8 cellular contexts compared by ENCODE assay signal in the genomic region with DNA sequence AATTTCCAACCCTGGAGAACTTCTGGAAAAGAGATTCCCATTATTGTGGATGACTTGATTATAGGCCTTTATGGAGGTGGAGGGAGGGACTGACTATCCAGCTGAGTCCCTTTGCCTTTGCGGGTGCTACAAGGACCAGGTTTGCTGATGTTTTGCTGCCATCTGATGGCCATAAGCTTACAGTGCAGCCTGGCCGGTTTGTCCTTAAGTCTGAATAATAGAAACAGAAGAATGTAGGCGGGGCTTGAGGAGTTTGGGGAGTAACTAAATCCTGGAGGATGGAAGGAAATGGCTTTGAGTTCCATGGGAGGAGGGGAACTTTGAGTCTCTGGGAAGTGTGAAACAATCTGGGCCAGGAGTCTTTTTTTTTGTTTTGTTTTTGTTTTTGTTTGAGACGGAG. TPM values are rescaled to one million over a fixed set of nuclear protein-coding genes. Genes with fewer than 3 reads are reported as not detected.
DNase-seq lines count a peak whose midpoint lies in the region; ATAC-seq, FAIRE-seq and TF ChIP-seq lines count a peak whose summit lies in the region.

No MANE protein-coding gene starts in this region.

- H3K4me2 ChIP-seq in endothelial cell of umbilical vein (ENCODE audit: insufficient read depth, low read length): no peak overlapping the region

- no peaks in the 10 kb centered on the region for H3K36me3 Mint-ChIP-seq in CD4-positive, CD25-positive, alpha-beta regulatory T cell

- no peak overlapping the region for H3K4me3 Mint-ChIP-seq in CD4-positive, CD25-positive, alpha-beta regulatory T cell

- H3K4me1 Mint-ChIP-seq in CD4-positive, CD25-positive, alpha-beta regulatory T cell: peaks cover 0 to 3% (median 0%) of the 10 kb centered on the region in 4 donors

- peak; percentile 44 to 84 (median 57) for DNase-seq in CD4-positive, CD25-positive, alpha-beta regulatory T cell
- DNase-seq in HT-29 (ENCODE audit: low spot score): peak; percentile 95
- peak; percentile 49 for DNase-seq in NOMO-1 treated with dmso at 0.1 percent for 144 hours (lab: John Stamatoyannopoulos, UW; ENCODE audit: unreplicated experiment)
- DNase-seq in activated CD8-positive, alpha-beta memory T cell treated with anti-CD3 and anti-CD28 coated beads for 48 hours (ENCODE audit: low read depth in 2 of 3, low spot score in 2 of 3): peak; percentile 33 to 46 (median 36)
- peak; percentile 93 for DNase-seq in endothelial cell of umbilical vein (ENCODE audit: low read depth, low spot score)
- peak; percentile 68 to 96 (median 81) for DNase-seq in mucosa of descending colon
- peak; percentile 21 to 56 for DNase-seq in stimulated activated CD8-positive, alpha-beta memory T cell treated with anti-CD3 and anti-CD28 coated beads, Interleukin-7, amount 100 ng/mL, for 48 hours (ENCODE audit: extremely low read depth in 1 of 2, low read depth in 1 of 2)

- H3K27ac ChIP-seq in CD4-positive, CD25-positive, alpha-beta regulatory T cell (ENCODE audit: insufficient read depth, low read length, poor library complexity, severe bottlenecking): no peak overlapping the region
- no peak overlapping the region for H3K27ac ChIP-seq in endothelial cell of umbilical vein (ENCODE audit: insufficient read depth, low read depth, low read length)

- intact Hi-C loops in endothelial cell of umbilical vein (cut with micrococcal nuclease): loop anchor here (1.0 to 2.0 kb wide), 11 partner anchors 38 to 947 kb away; no protein-coding TSS in a partner anchor
- intact Hi-C loops in mucosa of descending colon (cut with DNase I, micrococcal nuclease): loop anchor here (5.0 kb wide), 1 partner anchor 158 kb away; no protein-coding TSS in a partner anchor

- H3K9me1 ChIP-seq in endothelial cell of umbilical vein (replicated peaks; ENCODE audit: control insufficient read depth, extremely low read depth, insufficient read depth, low read length): no peaks in the 10 kb centered on the region

- peak; percentile 96 for FAIRE-seq in endothelial cell of umbilical vein (lab: Jason Lieb, UNC)

- BruUV-seq in endothelial cell of umbilical vein (replicated peaks; lab: Mats Ljungman, UMichigan): no TSS peak

- peaks cover 28% of the 10 kb centered on the region for H3K27me3 Mint-ChIP-seq in CD4-positive, CD25-positive, alpha-beta regulatory T cell

- H4K20me1 ChIP-seq in endothelial cell of umbilical vein (replicated peaks; ENCODE audit: control insufficient read depth, extremely low read depth, insufficient read depth, low read length): no peaks in the 10 kb centered on the region

- H3K4me3 ChIP-seq in CD4-positive, CD25-positive, alpha-beta regulatory T cell (ENCODE audit: low read depth, low read length): no peak overlapping the region
- no peak overlapping the region for H3K4me3 ChIP-seq in endothelial cell of umbilical vein (replicated peaks in 1 of 3; ENCODE audit: insufficient read depth in 1 of 3, low read depth in 1 of 3, low read length in 3 of 3)
- H3K4me3 ChIP-seq in mucosa of descending colon: no peak overlapping the region

- no peaks in the 10 kb centered on the region for H3K9me3 ChIP-seq in CD4-positive, CD25-positive, alpha-beta regulatory T cell (ENCODE audit: control insufficient read depth in 2 of 2, low read length in 2 of 2)
- H3K9me3 ChIP-seq in endothelial cell of umbilical vein (replicated peaks; ENCODE audit: control insufficient read depth, insufficient read depth, low read length): no peaks in the 10 kb centered on the region
- no peaks in the 10 kb centered on the region for H3K9me3 ChIP-seq in mucosa of descending colon

- CTCF ChIA-PET in endothelial cell of umbilical vein (lab: Charles Lee): interaction anchor here (0.6 to 15.2 kb wide), 51 partner anchors 8 to 947 kb away, joined by 3 to 460 read pairs (median 5); partner anchors contain the start of genes IFI16 and KIRREL1

- no peak for TF ChIP-seq POLR2A in endothelial cell of umbilical vein (IDR thresholded peaks at IDR 0.05; ENCODE audit: low read depth, low read length)

- ATAC-seq in CD4-positive, CD25-positive, alpha-beta regulatory T cell (ENCODE audit: low read depth in 2 of 2): peak; percentile 78 to 79
- peak; percentile 79 for ATAC-seq in GM19397 (IDR thresholded peaks at IDR 0.05; ENCODE audit: unreplicated experiment)
- ATAC-seq in mucosa of descending colon: peak; percentile 96

- TF ChIP-seq CTCF in endothelial cell of umbilical vein (IDR thresholded peaks at IDR 0.05; ENCODE audit: extremely low read depth in 1 of 2, insufficient read depth in 1 of 2, low read depth in 1 of 2, low read length in 2 of 2): peak; percentile 84 to 89
- TF ChIP-seq CTCF in mucosa of descending colon (IDR thresholded peaks at IDR 0.05): peak; percentile 79

- no peak overlapping the region for H3K9ac ChIP-seq in endothelial cell of umbilical vein (replicated peaks; ENCODE audit: extremely low read depth, insufficient read depth, low read length)

- no peak overlapping the region for H3K27ac Mint-ChIP-seq in CD4-positive, CD25-positive, alpha-beta regulatory T cell

- no peaks in the 10 kb centered on the region for H3K4me1 ChIP-seq in CD4-positive, CD25-positive, alpha-beta regulatory T cell (ENCODE audit: control insufficient read depth, insufficient read depth, low read length, poor library complexity, severe bottlenecking)
- H3K4me1 ChIP-seq in endothelial cell of umbilical vein (ENCODE audit: control insufficient read depth, extremely low read depth, insufficient read depth, low read length): no peaks in the 10 kb centered on the region
- no peaks in the 10 kb centered on the region for H3K4me1 ChIP-seq in mucosa of descending colon (ENCODE audit: low read depth)

- dilution Hi-C loops in endothelial cell of umbilical vein (cut with MboI; ENCODE audit: extremely low pct_ligation_motif_present, low sequenced_read_pairs): no loop called here

- H3K9me3 Mint-ChIP-seq in CD4-positive, CD25-positive, alpha-beta regulatory T cell: peaks cover 0 to 2% (median 0%) of the 10 kb centered on the region in 7 donors

- POLR2A ChIA-PET in endothelial cell of umbilical vein (lab: Charles Lee): interaction anchor here (0.7 kb wide), 1 partner anchor 133 kb away, joined by 7 read pairs; no protein-coding TSS in a partner anchor

- no peaks in the 10 kb centered on the region for H3K79me2 ChIP-seq in endothelial cell of umbilical vein (ENCODE audit: control insufficient read depth, insufficient read depth, low read length)

- no peaks in the 10 kb centered on the region for H3K36me3 ChIP-seq in CD4-positive, CD25-positive, alpha-beta regulatory T cell (ENCODE audit: control insufficient read depth, insufficient read depth, low read length)
- H3K36me3 ChIP-seq in endothelial cell of umbilical vein (ENCODE audit: control insufficient read depth in 2 of 2, extremely low read depth in 1 of 2, insufficient read depth in 2 of 2, low read length in 2 of 2) (no peaks in the 10 kb centered on the region), mucosa of descending colon (ENCODE audit: low read depth) (no peaks in the 10 kb centered on the region)

- H2AFZ ChIP-seq in endothelial cell of umbilical vein (ENCODE audit: low read depth, low read length): no peak overlapping the region

- H3K27me3 ChIP-seq in CD4-positive, CD25-positive, alpha-beta regulatory T cell (ENCODE audit: control insufficient read depth, insufficient read depth, low read length): peaks cover 5% of the 10 kb centered on the region
- H3K27me3 ChIP-seq in endothelial cell of umbilical vein (ENCODE audit: control insufficient read depth in 2 of 2, insufficient read depth in 2 of 2, low read length in 2 of 2): peaks cover 16 to 23% of the 10 kb centered on the region in 2 experiments

TF ChIP-seq in endothelial cell of umbilical vein, 7 proteins besides CTCF, POLR2A, EP300 and RAD21:
- TF ChIP-seq GATA2 (IDR thresholded peaks at IDR 0.05; ENCODE audit: insufficient read depth, insufficient read length, low read depth, low read length) (no peak), FOS (IDR thresholded peaks at IDR 0.05; ENCODE audit: borderline replicate concordance, insufficient read depth, low read length) (no peak), EZH2 (IDR thresholded peaks at IDR 0.05; ENCODE audit: borderline replicate concordance, low read depth, low read length, severe bottlenecking) (no peak), JUN (IDR thresholded peaks at IDR 0.05; ENCODE audit: borderline replicate concordance, insufficient read depth, insufficient read length, low read depth) (no peak), MYC (IDR thresholded peaks at IDR 0.05; ENCODE audit: low read depth, low read length) (no peak), POLR2AphosphoS5 (IDR thresholded peaks at IDR 0.05; ENCODE audit: insufficient read depth, low read depth, low read length) (no peak)
- TF ChIP-seq, protein P1, sequence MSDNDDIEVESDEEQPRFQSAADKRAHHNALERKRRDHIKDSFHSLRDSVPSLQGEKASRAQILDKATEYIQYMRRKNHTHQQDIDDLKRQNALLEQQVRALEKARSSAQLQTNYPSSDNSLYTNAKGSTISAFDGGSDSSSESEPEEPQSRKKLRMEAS (IDR thresholded peaks at IDR 0.05; ENCODE audit: insufficient read depth, insufficient read length): no peak
TF ChIP-seq in endothelial cell of umbilical vein: peak in this region for 0.

RNA-seq across cellular contexts. Expression of gene CD1D, which starts 55.7 kb away (rescaled TPM):
- total RNA-seq in CD4-positive, CD25-positive, alpha-beta regulatory T cell: not detected
- polyA plus RNA-seq in CD4-positive, CD25-positive, alpha-beta regulatory T cell: under 1 TPM in 2 of 4 donors, not detected in 2; 0.12 to 0.16 TPM
- total RNA-seq in HT-29 (2014; rRNA removed; shearing (Covaris generic)): not detected in 2 replicates
- total RNA-seq in endothelial cell of umbilical vein (not detected in 2 replicates), mucosa of descending colon (1 to 10 TPM; 2.4 to 7.5 (median 5.4) TPM)
- polyA plus RNA-seq in endothelial cell of umbilical vein: not detected in 2 replicates
- not detected in 2 replicates for polyA plus RNA-seq in endothelial cell of umbilical vein (2011; cell fraction: cytosol; rRNA removed)
- not detected in 2 replicates for polyA plus RNA-seq in endothelial cell of umbilical vein (2011; cell fraction: nucleus; rRNA removed)
- not detected in 2 replicates for polyA plus RNA-seq in endothelial cell of umbilical vein (2012)
- not detected in 2 replicates for polyA minus RNA-seq in endothelial cell of umbilical vein
- polyA minus RNA-seq in endothelial cell of umbilical vein (2011; cell fraction: cytosol; rRNA and poly(A)+ RNA removed): not detected
- not detected in 2 replicates for polyA minus RNA-seq in endothelial cell of umbilical vein (2011; cell fraction: nucleus; rRNA and poly(A)+ RNA removed)

Comparison
In these comparisons a context has a peak if more than half of its experiments do, and no peak if none do; other contexts are left out.
1. DNase-seq: peak in every context shown above with its lines; median percentile 95 in HT-29; 93 in endothelial cell of umbilical vein; 81 in mucosa of descending colon; 57 in CD4-positive, CD25-positive, alpha-beta regulatory T cell; 49 in NOMO-1 treated with dmso at 0.1 percent for 144 hours; 38 in stimulated activated CD8-positive, alpha-beta memory T cell treated with anti-CD3 and anti-CD28 coated beads, Interleukin-7, amount 100 ng/mL, for 48 hours; 36 in activated CD8-positive, alpha-beta memory T cell treated with anti-CD3 and anti-CD28 coated beads for 48 hours.